Comparison of ENCODE assay signal across 17 cellular contexts in genomic region chr21:25175938-25176337, GRCh38.
DNase-seq lines count a peak whose midpoint lies in the region; ATAC-seq and TF ChIP-seq lines count a peak whose summit lies in the region.
"Had no signal": no experiment of that assay in that cellular context is flagged by ENCODE, and none has a peak within 500 bp of the region (broad histone marks: within the 10 kb centered on the region; RNA-seq: fewer than 3 reads in every experiment).

No MANE protein-coding gene starts in this region.

- H3K9me3 Mint-ChIP-seq in IgD-negative memory B cell (no peaks in the 10 kb centered on the region), mesothelial cell of epicardium (peaks cover 25% of the 10 kb centered on the region)

- ATAC-seq in GM18511 (IDR thresholded peaks at IDR 0.05; ENCODE audit: unreplicated experiment) = peak; percentile 70
- ATAC-seq in GM21447 (IDR thresholded peaks at IDR 0.05; ENCODE audit: unreplicated experiment) = peak; percentile 49
- ATAC-seq in HG03045 (IDR thresholded peaks at IDR 0.05; ENCODE audit: unreplicated experiment) = peak; percentile 39
- no peak for ATAC-seq in HG03039 (IDR thresholded peaks at IDR 0.05; ENCODE audit: unreplicated experiment)

- H3K4me3 Mint-ChIP-seq in IgD-negative memory B cell (peak overlapping the region in 2 of 4 donors; percentile 4 to 50), mesothelial cell of epicardium (no peak overlapping the region)

- DNase-seq in WERI-Rb-1 = no peak
- DNase-seq in NCI-H1105 treated with DMSO at 0.1 percent for 48 hours (lab: John Stamatoyannopoulos, UW) = no peak
- no peak for DNase-seq in mesothelial cell of epicardium (ENCODE audit: low spot score in 2 of 2, unreplicated experiment in 2 of 2)
- DNase-seq: activated gamma-delta T cell; dermis blood vessel endothelial cell; head of caudate nucleus; NCI-H2171; Right ventricle myocardium superior; small intestine; stimulated activated naive CD8-positive, alpha-beta T cell treated with anti-CD3 and anti-CD28 coated beads, Interleukin-15, Interleukin-2, amounts not matched to agents 100 U/mL and 50 U/mL, for 24 hours had no signal

- peaks cover 36 to 53% (median 39%) of the 10 kb centered on the region in 3 donors for H3K4me1 Mint-ChIP-seq in IgD-negative memory B cell
- no peaks in the 10 kb centered on the region for H3K4me1 Mint-ChIP-seq in mesothelial cell of epicardium

- no peaks in the 10 kb centered on the region for H3K36me3 ChIP-seq in WERI-Rb-1
- H3K36me3 ChIP-seq: esophagus muscularis mucosa had no signal

- no peaks in the 10 kb centered on the region for H3K27me3 ChIP-seq in WERI-Rb-1 (ENCODE audit: insufficient read depth, low read depth, severe bottlenecking)
- H3K27me3 ChIP-seq: esophagus muscularis mucosa had no signal

- no peaks in the 10 kb centered on the region for H3K27me3 Mint-ChIP-seq in IgD-negative memory B cell
- H3K27me3 Mint-ChIP-seq in mesothelial cell of epicardium (ENCODE audit: low read depth) = no peaks in the 10 kb centered on the region

- no peaks in the 10 kb centered on the region for H3K9me3 ChIP-seq in WERI-Rb-1 (ENCODE audit: severe bottlenecking)
- H3K9me3 ChIP-seq: esophagus muscularis mucosa had no signal

- H3K27ac Mint-ChIP-seq in IgD-negative memory B cell = peak overlapping the region; percentile 14 to 87 (median 48)
- no peak overlapping the region for H3K27ac Mint-ChIP-seq in mesothelial cell of epicardium

- no peak overlapping the region for H3K27ac ChIP-seq in WERI-Rb-1
- H3K27ac ChIP-seq: esophagus muscularis mucosa, parathyroid adenoma had no signal

- H3K4me3 ChIP-seq in WERI-Rb-1 (ENCODE audit: low read depth, low read length) = no peak overlapping the region
- H3K4me3 ChIP-seq: esophagus muscularis mucosa had no signal

- TF ChIP-seq CTCF in WERI-Rb-1 (IDR thresholded peaks at IDR 0.05; ENCODE audit: low read depth, low read length) (no peak), mesothelial cell of epicardium (IDR thresholded peaks at IDR 0.05; ENCODE audit: unreplicated experiment) (no peak)

- H3K36me3 Mint-ChIP-seq in IgD-negative memory B cell (peaks cover 1% of the 10 kb centered on the region), mesothelial cell of epicardium (no peaks in the 10 kb centered on the region)
